Comparison of ENCODE assay signal across 1 cellular context in the genomic region with DNA sequence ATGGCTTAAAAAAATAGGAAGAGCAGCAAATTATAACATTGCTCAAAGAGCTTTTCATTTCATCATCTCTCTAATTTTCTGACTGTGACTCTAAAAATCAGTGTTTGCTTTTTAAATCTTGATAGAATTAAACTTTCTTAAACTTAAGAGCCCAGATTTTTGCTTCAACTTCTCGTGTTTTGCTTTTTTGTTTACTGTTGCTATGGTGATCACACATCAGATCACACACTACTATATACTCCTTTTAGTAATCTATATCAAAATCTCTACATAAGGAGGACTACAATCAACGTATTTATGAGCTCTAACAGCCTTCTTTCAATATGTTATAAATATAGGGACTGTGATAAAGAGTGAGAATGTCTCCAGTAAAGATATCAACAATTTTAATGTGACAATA.
TF ChIP-seq lines count a peak whose summit lies in the region.

No MANE protein-coding gene starts in this region.

TF ChIP-seq in K562, 482 proteins besides CTCF, POLR2A, EP300 and RAD21 (continued from another document):
- TF ChIP-seq, protein P1, sequence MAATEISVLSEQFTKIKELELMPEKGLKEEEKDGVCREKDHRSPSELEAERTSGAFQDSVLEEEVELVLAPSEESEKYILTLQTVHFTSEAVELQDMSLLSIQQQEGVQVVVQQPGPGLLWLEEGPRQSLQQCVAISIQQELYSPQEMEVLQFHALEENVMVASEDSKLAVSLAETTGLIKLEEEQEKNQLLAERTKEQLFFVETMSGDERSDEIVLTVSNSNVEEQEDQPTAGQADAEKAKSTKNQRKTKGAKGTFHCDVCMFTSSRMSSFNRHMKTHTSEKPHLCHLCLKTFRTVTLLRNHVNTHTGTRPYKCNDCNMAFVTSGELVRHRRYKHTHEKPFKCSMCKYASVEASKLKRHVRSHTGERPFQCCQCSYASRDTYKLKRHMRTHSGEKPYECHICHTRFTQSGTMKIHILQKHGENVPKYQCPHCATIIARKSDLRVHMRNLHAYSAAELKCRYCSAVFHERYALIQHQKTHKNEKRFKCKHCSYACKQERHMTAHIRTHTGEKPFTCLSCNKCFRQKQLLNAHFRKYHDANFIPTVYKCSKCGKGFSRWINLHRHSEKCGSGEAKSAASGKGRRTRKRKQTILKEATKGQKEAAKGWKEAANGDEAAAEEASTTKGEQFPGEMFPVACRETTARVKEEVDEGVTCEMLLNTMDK (IDR thresholded peaks at IDR 0.05; ENCODE audit: borderline replicate concordance, insufficient read depth, low read depth, low read length, poor library complexity, severe bottlenecking) = no peak
TF ChIP-seq in K562: peak in this region for 2.
